15 cellular contexts compared by ENCODE assay signal in genomic region chr18:41594582-41594981, GRCh38.
"Had no signal": no experiment of that assay in that cellular context is flagged by ENCODE, and none has a peak within 500 bp of the region (broad histone marks: within the 10 kb centered on the region; RNA-seq: fewer than 3 reads in every experiment).

No MANE protein-coding gene starts in this region.

- ATAC-seq: right lobe of liver, upper lobe of right lung had no signal

- H3K4me3 Mint-ChIP-seq: activated CD4-positive, alpha-beta memory T cell treated with anti-CD3 and anti-CD28 coated beads, Interleukin-2, amount 10 ng/mL, durations not matched to agents 7 days and 5 days; activated T-cell treated with anti-CD3 and anti-CD28 coated beads, Interleukin-2, amount 50 U/mL, for 24 hours; nephron had no signal

- H3K4me1 ChIP-seq: adrenal gland, lower lobe of right lung, prostate gland, right lobe of liver, stomach, upper lobe of right lung had no signal

- DNase-seq: activated CD4-positive, alpha-beta memory T cell treated with anti-CD3 and anti-CD28 coated beads, Interleukin-2, amount 10 ng/mL, durations not matched to agents 7 days and 5 days; activated CD4-positive, alpha-beta T cell treated with anti-CD3 and anti-CD28 coated beads for 4 hours; activated naive CD4-positive, alpha-beta T cell treated with anti-CD3 and anti-CD28 coated beads, Interleukin-2, amount 50 U/mL, for 16 hours; activated T-cell treated with anti-CD3 and anti-CD28 coated beads, Interleukin-2, amount 50 U/mL, for 24 hours; adrenal gland; hippocampal formation; lower lobe of right lung; right lobe of liver; stimulated activated CD4-positive, alpha-beta T cell treated with anti-CD3 and anti-CD28 coated beads, Interleukin-1b, Interleukin-23, amount 100 ng/mL, for 48 hours; stomach; T-helper 2 cell; upper lobe of right lung had no signal

- H3K27me3 ChIP-seq: adrenal gland, right lobe of liver, stomach, upper lobe of right lung had no signal

- H3K27ac ChIP-seq: adrenal gland, lower lobe of right lung, prostate gland, right lobe of liver, stomach, thoracic aorta, upper lobe of right lung had no signal

- H3K9me3 Mint-ChIP-seq: activated CD4-positive, alpha-beta memory T cell treated with anti-CD3 and anti-CD28 coated beads, Interleukin-2, amount 10 ng/mL, durations not matched to agents 7 days and 5 days; nephron had no signal

- H3K27ac Mint-ChIP-seq: activated CD4-positive, alpha-beta memory T cell treated with anti-CD3 and anti-CD28 coated beads, Interleukin-2, amount 10 ng/mL, durations not matched to agents 7 days and 5 days; activated T-cell treated with anti-CD3 and anti-CD28 coated beads, Interleukin-2, amount 50 U/mL, for 24 hours; nephron had no signal

- H3K4me1 Mint-ChIP-seq: activated CD4-positive, alpha-beta memory T cell treated with anti-CD3 and anti-CD28 coated beads, Interleukin-2, amount 10 ng/mL, durations not matched to agents 7 days and 5 days had no signal

- H3K4me3 ChIP-seq: adrenal gland, lower lobe of right lung, prostate gland, right lobe of liver, stomach, thoracic aorta, upper lobe of right lung had no signal

- H3K9me3 ChIP-seq: adrenal gland, lower lobe of right lung, prostate gland, right lobe of liver, stomach, thoracic aorta, upper lobe of right lung had no signal

- H3K27me3 Mint-ChIP-seq: activated CD4-positive, alpha-beta memory T cell treated with anti-CD3 and anti-CD28 coated beads, Interleukin-2, amount 10 ng/mL, durations not matched to agents 7 days and 5 days; activated T-cell treated with anti-CD3 and anti-CD28 coated beads, Interleukin-2, amount 50 U/mL, for 24 hours had no signal

- H3K36me3 ChIP-seq: adrenal gland, lower lobe of right lung, prostate gland, right lobe of liver, stomach, thoracic aorta, upper lobe of right lung had no signal
